16 cellular contexts compared by ENCODE assay signal in genomic region chr10:131693766-131694165, GRCh38.
A peak's percentile ranks its signal among the peaks of the same experiment; 100 is the strongest.
DNase-seq lines count a peak whose midpoint lies in the region; ATAC-seq and TF ChIP-seq lines count a peak whose summit lies in the region.
"Had no signal": no experiment of that assay in that cellular context is flagged by ENCODE, and none has a peak within 500 bp of the region (broad histone marks: within the 10 kb centered on the region; RNA-seq: fewer than 3 reads in every experiment).

No MANE protein-coding gene starts in this region.

- H3K4me3 ChIP-seq in osteoblast (ENCODE audit: insufficient read depth, low read length), result no peak overlapping the region
- H3K4me3 ChIP-seq: BLaER1, GM12878 had no signal

- H3K27me3 Mint-ChIP-seq in chondrocyte (ENCODE audit: low read depth), result no peaks in the 10 kb centered on the region
- peaks cover 24% of the 10 kb centered on the region for H3K27me3 Mint-ChIP-seq in Calu3 (ENCODE audit: unreplicated experiment)

- H3K9me3 ChIP-seq in osteoblast (ENCODE audit: low read depth, low read length), result no peaks in the 10 kb centered on the region
- H3K9me3 ChIP-seq: BLaER1 had no signal

- H3K79me2 ChIP-seq in osteoblast (ENCODE audit: insufficient read depth, low read length), result no peaks in the 10 kb centered on the region

- no peak overlapping the region for H3K27ac ChIP-seq in osteoblast (ENCODE audit: low read depth, low read length)
- H3K27ac ChIP-seq: BLaER1 had no signal

- no peak overlapping the region for H3K27ac Mint-ChIP-seq in chondrocyte (ENCODE audit: unreplicated experiment)
- H3K27ac Mint-ChIP-seq in Calu3 (ENCODE audit: unreplicated experiment), result no peak overlapping the region
- H3K27ac Mint-ChIP-seq: CD8-positive, alpha-beta T cell had no signal

- H3K27me3 ChIP-seq in osteoblast (ENCODE audit: insufficient read depth, low read length), result no peaks in the 10 kb centered on the region
- H3K27me3 ChIP-seq: BLaER1 had no signal

- no peaks in the 10 kb centered on the region for H3K36me3 ChIP-seq in osteoblast (ENCODE audit: insufficient read depth, low read length)
- H3K36me3 ChIP-seq: BLaER1 had no signal

- intact Hi-C loops in cardiac septum (cut with DNase I), result no loop called here
- intact Hi-C loops in left cardiac atrium (cut with DNase I), result no loop called here
- intact Hi-C loops in Calu3 (cut with micrococcal nuclease; ENCODE audit: unreplicated experiment), result no loop called here

- peaks cover 9% of the 10 kb centered on the region for H3K9me3 Mint-ChIP-seq in chondrocyte (ENCODE audit: low read depth)
- H3K9me3 Mint-ChIP-seq in Calu3 (ENCODE audit: low read depth, unreplicated experiment), result peaks cover 4% of the 10 kb centered on the region
- H3K9me3 Mint-ChIP-seq: CD8-positive, alpha-beta T cell; H9 had no signal

- no peaks in the 10 kb centered on the region for H4K20me1 ChIP-seq in osteoblast (ENCODE audit: insufficient read depth, low read length)
- H4K20me1 ChIP-seq: BLaER1 had no signal

- no peak overlapping the region for H3K4me2 ChIP-seq in osteoblast (ENCODE audit: insufficient read depth, low read length)
- H3K4me2 ChIP-seq: BLaER1 had no signal

- H3K4me1 ChIP-seq in osteoblast (ENCODE audit: insufficient read depth, low read length), result no peaks in the 10 kb centered on the region

- H3K4me1 Mint-ChIP-seq in chondrocyte (ENCODE audit: low read depth) (no peaks in the 10 kb centered on the region), Calu3 (ENCODE audit: low read depth, unreplicated experiment) (no peaks in the 10 kb centered on the region)

- CTCF ChIA-PET in Calu3 (lab: Charles Lee), result no interaction called here

- H3K36me3 Mint-ChIP-seq in chondrocyte (ENCODE audit: low read depth) (peaks cover 3% of the 10 kb centered on the region), Calu3 (ENCODE audit: insufficient read depth, unreplicated experiment) (no peaks in the 10 kb centered on the region)
- H3K36me3 Mint-ChIP-seq: CD8-positive, alpha-beta T cell had no signal

- BruUV-seq in Calu3 (replicated peaks; lab: Mats Ljungman, UMichigan), result no TSS peak

- TF ChIP-seq CTCF in chondrocyte (IDR thresholded peaks at IDR 0.05), result no peak
- no peak for TF ChIP-seq CTCF in osteoblast (IDR thresholded peaks at IDR 0.05; ENCODE audit: extremely low read depth, low read depth, low read length)
- no peak for TF ChIP-seq CTCF in Calu3 (IDR thresholded peaks at IDR 0.05; ENCODE audit: unreplicated experiment)

- H2AFZ ChIP-seq in osteoblast (ENCODE audit: low read length), result no peak overlapping the region

- DNase-seq in cardiac septum (ENCODE audit: low spot score), result peak; percentile 46
- DNase-seq in left cardiac atrium, result no peak
- DNase-seq in chondrocyte (ENCODE audit: low spot score), result peak; percentile 24
- peak; percentile 46 for DNase-seq in osteoblast (ENCODE audit: insufficient read length, low spot score, missing footprints)
- no peak for DNase-seq in Calu3
- no peak for DNase-seq in central memory CD4-positive, alpha-beta T cell
- DNase-seq: 8988T; CD8-positive, alpha-beta T cell; DMS 273 treated with DMSO at 0.1 percent for 48 hours; DMS53; DND-41; EL had no signal

- H3K4me3 Mint-ChIP-seq in chondrocyte (ENCODE audit: unreplicated experiment) (no peak overlapping the region), Calu3 (ENCODE audit: low read depth, unreplicated experiment) (no peak overlapping the region)
- H3K4me3 Mint-ChIP-seq: CD8-positive, alpha-beta T cell; H9 had no signal

- ATAC-seq in left cardiac atrium, result no peak
- no peak for ATAC-seq in GM21825 (IDR thresholded peaks at IDR 0.05; ENCODE audit: unreplicated experiment)
- ATAC-seq: CD8-positive, alpha-beta T cell; GM12878 had no signal

Comparison
In these comparisons a context has a peak if more than half of its experiments do, and no peak if none do; other contexts are left out.
1. DNase-seq: peak in cardiac septum (single experiment), chondrocyte (single experiment) and osteoblast (single experiment); none in left cardiac atrium (single experiment), Calu3 (single experiment) and central memory CD4-positive, alpha-beta T cell (single experiment).